26 cellular contexts compared by ENCODE assay signal in genomic region chr9:28976684-28977083, GRCh38.
"Had no signal": no experiment of that assay in that cellular context is flagged by ENCODE, and none has a peak within 500 bp of the region (broad histone marks: within the 10 kb centered on the region; RNA-seq: fewer than 3 reads in every experiment).

No MANE protein-coding gene starts in this region.

- H3K27me3 ChIP-seq: adrenal gland, body of pancreas, breast epithelium, Peyer's patch, SJSA1 had no signal

- H3K4me3 Mint-ChIP-seq: activated CD4-positive, alpha-beta T cell treated with anti-CD3 and anti-CD28 coated beads, Interleukin-2, amount 10 ng/mL, durations not matched to agents 24 days and 14 days; activated CD8-positive, alpha-beta T cell treated with anti-CD3 and anti-CD28 coated beads for 36 hours; activated T-cell treated with anti-CD3 and anti-CD28 coated beads, Interleukin-2, amount 50 U/mL, for 24 hours had no signal

- H3K36me3 ChIP-seq: adrenal gland, breast epithelium, Peyer's patch, SJSA1 had no signal

- H3K27ac ChIP-seq: adrenal gland, body of pancreas, breast epithelium, KMS-11, Peyer's patch, SJSA1 had no signal

- H3K9me3 ChIP-seq: adrenal gland, body of pancreas, breast epithelium, Peyer's patch, SJSA1 had no signal

- H3K4me1 ChIP-seq: adrenal gland, body of pancreas, breast epithelium, Peyer's patch, SJSA1 had no signal

- H3K27me3 Mint-ChIP-seq: activated CD4-positive, alpha-beta T cell treated with anti-CD3 and anti-CD28 coated beads, Interleukin-2, amount 10 ng/mL, durations not matched to agents 24 days and 14 days; activated CD8-positive, alpha-beta T cell treated with anti-CD3 and anti-CD28 coated beads for 36 hours; activated T-cell treated with anti-CD3 and anti-CD28 coated beads, Interleukin-2, amount 50 U/mL, for 24 hours had no signal

- H3K9me3 Mint-ChIP-seq: activated CD4-positive, alpha-beta T cell treated with anti-CD3 and anti-CD28 coated beads, Interleukin-2, amount 10 ng/mL, durations not matched to agents 24 days and 14 days had no signal

- H3K4me1 Mint-ChIP-seq: activated CD4-positive, alpha-beta T cell treated with anti-CD3 and anti-CD28 coated beads, Interleukin-2, amount 10 ng/mL, durations not matched to agents 24 days and 14 days had no signal

- H3K27ac Mint-ChIP-seq: activated CD4-positive, alpha-beta T cell treated with anti-CD3 and anti-CD28 coated beads, Interleukin-2, amount 10 ng/mL, durations not matched to agents 24 days and 14 days; activated CD8-positive, alpha-beta T cell treated with anti-CD3 and anti-CD28 coated beads for 36 hours; activated naive CD4-positive, alpha-beta T cell treated with anti-CD3 and anti-CD28 coated beads, Interleukin-2, amount 50 U/mL, for 72 hours; activated T-cell treated with anti-CD3 and anti-CD28 coated beads, Interleukin-2, amount 50 U/mL, for 24 hours; activated T-helper 2 cell treated with anti-CD3 and anti-CD28 coated beads, Interferon-gamma antibody, Interleukin-2, Interleukin-4, amounts not matched to agents 10 μg/mL and 5 μg/mL and 100 μg/mL, durations not matched to agents 14 hours and 24 hours and 36 hours had no signal

- DNase-seq: activated CD4-positive, alpha-beta T cell treated with anti-CD3 and anti-CD28 coated beads, Interleukin-2, amount 10 ng/mL, durations not matched to agents 24 days and 14 days; activated CD4-positive, alpha-beta T cell treated with anti-CD3 and anti-CD28 coated beads, Interleukin-2, amount 50 U/mL, for 4 hours; activated CD8-positive, alpha-beta T cell treated with anti-CD3 and anti-CD28 coated beads for 36 hours; activated gamma-delta T cell; activated naive CD4-positive, alpha-beta T cell treated with Interleukin-2 at 50 U/mL for 16 hours; activated T-cell treated with anti-CD3 and anti-CD28 coated beads, Interleukin-2, amount 50 U/mL, for 24 hours; adrenal gland; body of pancreas; NCI-H1092 treated with DMSO at 0.1 percent for 48 hours; NCI-H1417 treated with DMSO at 0.1 percent for 48 hours; NCI-H2029; NCI-H345; NCI-H510A; NCI-H526; NCI-H748 treated with DMSO at 0.1 percent for 48 hours; NK-92 treated with Interleukin-12 subunit alpha and Interleukin-12 subunit beta, amount 100 ng/mL, for 24 hours; PC-3; Peyer's patch; RPMI8226; SHP77 treated with DMSO at 0.1 percent for 48 hours; T1000 had no signal

- ATAC-seq: activated CD8-positive, alpha-beta T cell treated with anti-CD3 and anti-CD28 coated beads for 36 hours; activated naive CD4-positive, alpha-beta T cell treated with anti-CD3 and anti-CD28 coated beads, Interleukin-2, amount 50 U/mL, for 72 hours; body of pancreas; PC-3 had no signal

- H3K4me3 ChIP-seq: adrenal gland, body of pancreas, breast epithelium, Peyer's patch, SJSA1 had no signal
